Comparison of ENCODE assay signal across 24 cellular contexts in the genomic region with DNA sequence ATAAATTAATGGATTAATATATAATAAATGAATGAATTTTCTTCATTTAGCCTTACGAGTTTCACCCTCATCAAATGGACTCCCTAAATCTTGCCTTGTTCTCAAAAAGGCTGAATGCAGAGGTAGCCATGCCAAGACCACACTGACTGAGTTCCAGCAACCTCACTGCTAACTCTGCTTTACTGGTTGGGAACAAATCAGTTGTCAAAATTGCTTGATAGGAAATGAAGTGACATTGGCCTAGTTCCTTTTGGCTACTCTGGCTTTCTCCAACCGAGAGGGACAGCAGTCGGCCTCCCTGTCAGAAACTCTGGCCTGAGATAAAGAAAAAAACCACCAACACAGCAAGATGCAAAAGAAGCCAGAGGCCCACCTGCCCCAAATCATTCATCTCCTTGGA.
"Had no signal": no experiment of that assay in that cellular context is flagged by ENCODE, and none has a peak within 500 bp of the region (broad histone marks: within the 10 kb centered on the region; RNA-seq: fewer than 3 reads in every experiment).

No MANE protein-coding gene starts in this region.

- H3K27me3 ChIP-seq: colonic mucosa, esophagus muscularis mucosa, esophagus squamous epithelium, foreskin keratinocyte, gastrocnemius medialis, gastroesophageal sphincter, heart left ventricle, heart right ventricle had no signal

- DNase-seq: colonic mucosa; cortex of kidney; dermis blood vessel endothelial cell; dorsolateral prefrontal cortex; effector CD4-positive, alpha-beta T cell; effector CD8-positive, alpha-beta T cell; effector memory CD4-positive, alpha-beta T cell; effector memory CD8-positive, alpha-beta T cell; endodermal cell; erythroblast; esophagus squamous epithelium; foreskin fibroblast; foreskin keratinocyte; foreskin melanocyte; gastrocnemius medialis; glutamatergic neuron; heart left ventricle; heart right ventricle had no signal

- H3K9me3 ChIP-seq: colonic mucosa, esophagus muscularis mucosa, esophagus squamous epithelium, gastrocnemius medialis, gastroesophageal sphincter had no signal

- ATAC-seq: effector memory CD8-positive, alpha-beta T cell; esophagus mucosa; foreskin keratinocyte; gastrocnemius medialis; gastroesophageal sphincter had no signal

- H3K4me3 Mint-ChIP-seq: dendritic cell treated with granulocyte-macrophage colony-stimulating factor and Interleukin-4, amounts not matched to agents 40 ng/mL and 50 ng/mL, for 4 days; effector memory CD8-positive, alpha-beta T cell; endodermal cell had no signal

- H3K27ac ChIP-seq: colonic mucosa, coronary artery, dorsolateral prefrontal cortex, epithelial cell of prostate, esophagus muscularis mucosa, esophagus squamous epithelium, foreskin keratinocyte, gastrocnemius medialis, gastroesophageal sphincter, heart left ventricle, heart right ventricle had no signal

- H3K9me3 Mint-ChIP-seq: effector memory CD8-positive, alpha-beta T cell; endodermal cell had no signal

- H3K4me1 Mint-ChIP-seq: endodermal cell had no signal

- H3K4me3 ChIP-seq: colonic mucosa, coronary artery, dorsolateral prefrontal cortex, esophagus muscularis mucosa, esophagus squamous epithelium, gastrocnemius medialis, gastroesophageal sphincter, heart left ventricle, heart right ventricle had no signal

- H3K36me3 ChIP-seq: colonic mucosa, esophagus muscularis mucosa, esophagus squamous epithelium, gastrocnemius medialis, gastroesophageal sphincter, heart left ventricle, heart right ventricle had no signal

- H3K4me1 ChIP-seq: colonic mucosa, gastrocnemius medialis had no signal

- H3K27ac Mint-ChIP-seq: dendritic cell treated with granulocyte-macrophage colony-stimulating factor and Interleukin-4, amounts not matched to agents 40 ng/mL and 50 ng/mL, for 4 days; effector memory CD8-positive, alpha-beta T cell; endodermal cell had no signal
